ENCODE assay signal across 1 cellular context in the genomic region with DNA sequence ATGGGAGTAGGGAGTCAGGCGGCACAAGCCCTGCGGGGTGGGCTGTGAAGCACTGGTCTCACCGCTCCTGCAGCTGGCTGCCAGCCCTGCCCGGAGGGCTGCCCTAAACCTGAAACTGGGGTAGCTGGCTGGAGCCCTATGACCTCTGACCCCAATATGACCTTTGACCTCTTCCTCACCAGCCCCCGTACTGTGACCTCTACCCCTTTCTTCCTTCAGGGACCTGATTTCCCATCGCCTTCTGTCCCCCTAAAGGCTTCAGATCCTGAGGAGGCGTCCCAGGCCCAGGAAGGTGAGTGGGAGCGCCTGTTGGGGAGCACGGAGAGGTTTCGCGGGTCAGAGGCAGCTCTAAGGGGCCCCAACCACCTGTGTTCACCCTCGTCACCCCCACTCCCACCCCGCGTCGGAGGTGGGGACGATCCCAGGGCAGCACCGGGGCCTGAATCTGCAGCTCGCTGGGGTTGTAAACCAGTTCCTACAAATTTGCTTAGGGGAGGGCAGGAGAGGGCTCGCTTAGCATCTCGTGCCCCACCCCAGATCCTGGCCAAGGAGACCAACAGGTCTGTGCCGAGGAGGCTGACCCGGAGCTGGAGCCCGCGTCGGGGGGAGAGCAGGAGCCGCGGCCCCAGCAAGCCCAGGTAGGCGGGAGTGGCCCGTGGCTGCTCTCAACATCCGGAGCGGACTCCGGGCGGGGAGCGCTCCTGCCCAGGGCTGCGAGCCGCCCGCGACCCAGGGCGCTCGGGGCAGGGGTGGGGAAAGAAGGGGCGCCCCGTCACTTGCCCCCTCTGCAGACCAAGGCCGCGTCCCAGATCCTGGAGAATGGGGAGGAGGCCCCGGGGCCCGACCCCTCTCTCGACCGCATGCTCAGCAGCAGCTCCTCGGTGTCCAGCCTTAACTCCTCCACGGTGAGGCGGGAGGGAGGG.
TF ChIP-seq lines count a peak whose summit lies in the region.

No MANE protein-coding gene starts in this region.

TF ChIP-seq in SK-N-SH treated with all-trans-retinoic acid at 6 μM for 48 hours, 23 proteins besides CTCF, POLR2A, EP300 and RAD21 (continued from another document):
- TF ChIP-seq, protein P1, sequence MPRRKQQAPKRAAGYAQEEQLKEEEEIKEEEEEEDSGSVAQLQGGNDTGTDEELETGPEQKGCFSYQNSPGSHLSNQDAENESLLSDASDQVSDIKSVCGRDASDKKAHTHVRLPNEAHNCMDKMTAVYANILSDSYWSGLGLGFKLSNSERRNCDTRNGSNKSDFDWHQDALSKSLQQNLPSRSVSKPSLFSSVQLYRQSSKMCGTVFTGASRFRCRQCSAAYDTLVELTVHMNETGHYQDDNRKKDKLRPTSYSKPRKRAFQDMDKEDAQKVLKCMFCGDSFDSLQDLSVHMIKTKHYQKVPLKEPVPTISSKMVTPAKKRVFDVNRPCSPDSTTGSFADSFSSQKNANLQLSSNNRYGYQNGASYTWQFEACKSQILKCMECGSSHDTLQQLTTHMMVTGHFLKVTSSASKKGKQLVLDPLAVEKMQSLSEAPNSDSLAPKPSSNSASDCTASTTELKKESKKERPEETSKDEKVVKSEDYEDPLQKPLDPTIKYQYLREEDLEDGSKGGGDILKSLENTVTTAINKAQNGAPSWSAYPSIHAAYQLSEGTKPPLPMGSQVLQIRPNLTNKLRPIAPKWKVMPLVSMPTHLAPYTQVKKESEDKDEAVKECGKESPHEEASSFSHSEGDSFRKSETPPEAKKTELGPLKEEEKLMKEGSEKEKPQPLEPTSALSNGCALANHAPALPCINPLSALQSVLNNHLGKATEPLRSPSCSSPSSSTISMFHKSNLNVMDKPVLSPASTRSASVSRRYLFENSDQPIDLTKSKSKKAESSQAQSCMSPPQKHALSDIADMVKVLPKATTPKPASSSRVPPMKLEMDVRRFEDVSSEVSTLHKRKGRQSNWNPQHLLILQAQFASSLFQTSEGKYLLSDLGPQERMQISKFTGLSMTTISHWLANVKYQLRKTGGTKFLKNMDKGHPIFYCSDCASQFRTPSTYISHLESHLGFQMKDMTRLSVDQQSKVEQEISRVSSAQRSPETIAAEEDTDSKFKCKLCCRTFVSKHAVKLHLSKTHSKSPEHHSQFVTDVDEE (CRISPR knock-in tag; IDR thresholded peaks at IDR 0.05): no peak
- no peak for TF ChIP-seq ZNF70 (CRISPR knock-in tag; IDR thresholded peaks at IDR 0.05)
- TF ChIP-seq GLIS3 (CRISPR knock-in tag; IDR thresholded peaks at IDR 0.05): no peak
- TF ChIP-seq OSR1 (CRISPR knock-in tag; IDR thresholded peaks at IDR 0.05): no peak
